In genomic region chr4:102761902-102762301, GRCh38 we compare ENCODE assay signal across 1 cellular context.
TF ChIP-seq lines count a peak whose summit lies in the region.

No MANE protein-coding gene starts in this region.

TF ChIP-seq in GM23338, 12 proteins besides CTCF, POLR2A, EP300 and RAD21 (continued from another document):
- TF ChIP-seq, protein P1, sequence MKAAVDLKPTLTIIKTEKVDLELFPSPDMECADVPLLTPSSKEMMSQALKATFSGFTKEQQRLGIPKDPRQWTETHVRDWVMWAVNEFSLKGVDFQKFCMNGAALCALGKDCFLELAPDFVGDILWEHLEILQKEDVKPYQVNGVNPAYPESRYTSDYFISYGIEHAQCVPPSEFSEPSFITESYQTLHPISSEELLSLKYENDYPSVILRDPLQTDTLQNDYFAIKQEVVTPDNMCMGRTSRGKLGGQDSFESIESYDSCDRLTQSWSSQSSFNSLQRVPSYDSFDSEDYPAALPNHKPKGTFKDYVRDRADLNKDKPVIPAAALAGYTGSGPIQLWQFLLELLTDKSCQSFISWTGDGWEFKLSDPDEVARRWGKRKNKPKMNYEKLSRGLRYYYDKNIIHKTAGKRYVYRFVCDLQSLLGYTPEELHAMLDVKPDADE (IDR thresholded peaks at IDR 0.05): no peak
- TF ChIP-seq ZNF114 (CRISPR knock-in tag; IDR thresholded peaks at IDR 0.05): no peak
- no peak for TF ChIP-seq REST (IDR thresholded peaks at IDR 0.05; ENCODE audit: unreplicated experiment)
- no peak for TF ChIP-seq EZH2 (IDR thresholded peaks at IDR 0.05; ENCODE audit: low read depth, unreplicated experiment)
- TF ChIP-seq NANOG (IDR thresholded peaks at IDR 0.05; ENCODE audit: borderline replicate concordance): no peak
- TF ChIP-seq, protein P2, sequence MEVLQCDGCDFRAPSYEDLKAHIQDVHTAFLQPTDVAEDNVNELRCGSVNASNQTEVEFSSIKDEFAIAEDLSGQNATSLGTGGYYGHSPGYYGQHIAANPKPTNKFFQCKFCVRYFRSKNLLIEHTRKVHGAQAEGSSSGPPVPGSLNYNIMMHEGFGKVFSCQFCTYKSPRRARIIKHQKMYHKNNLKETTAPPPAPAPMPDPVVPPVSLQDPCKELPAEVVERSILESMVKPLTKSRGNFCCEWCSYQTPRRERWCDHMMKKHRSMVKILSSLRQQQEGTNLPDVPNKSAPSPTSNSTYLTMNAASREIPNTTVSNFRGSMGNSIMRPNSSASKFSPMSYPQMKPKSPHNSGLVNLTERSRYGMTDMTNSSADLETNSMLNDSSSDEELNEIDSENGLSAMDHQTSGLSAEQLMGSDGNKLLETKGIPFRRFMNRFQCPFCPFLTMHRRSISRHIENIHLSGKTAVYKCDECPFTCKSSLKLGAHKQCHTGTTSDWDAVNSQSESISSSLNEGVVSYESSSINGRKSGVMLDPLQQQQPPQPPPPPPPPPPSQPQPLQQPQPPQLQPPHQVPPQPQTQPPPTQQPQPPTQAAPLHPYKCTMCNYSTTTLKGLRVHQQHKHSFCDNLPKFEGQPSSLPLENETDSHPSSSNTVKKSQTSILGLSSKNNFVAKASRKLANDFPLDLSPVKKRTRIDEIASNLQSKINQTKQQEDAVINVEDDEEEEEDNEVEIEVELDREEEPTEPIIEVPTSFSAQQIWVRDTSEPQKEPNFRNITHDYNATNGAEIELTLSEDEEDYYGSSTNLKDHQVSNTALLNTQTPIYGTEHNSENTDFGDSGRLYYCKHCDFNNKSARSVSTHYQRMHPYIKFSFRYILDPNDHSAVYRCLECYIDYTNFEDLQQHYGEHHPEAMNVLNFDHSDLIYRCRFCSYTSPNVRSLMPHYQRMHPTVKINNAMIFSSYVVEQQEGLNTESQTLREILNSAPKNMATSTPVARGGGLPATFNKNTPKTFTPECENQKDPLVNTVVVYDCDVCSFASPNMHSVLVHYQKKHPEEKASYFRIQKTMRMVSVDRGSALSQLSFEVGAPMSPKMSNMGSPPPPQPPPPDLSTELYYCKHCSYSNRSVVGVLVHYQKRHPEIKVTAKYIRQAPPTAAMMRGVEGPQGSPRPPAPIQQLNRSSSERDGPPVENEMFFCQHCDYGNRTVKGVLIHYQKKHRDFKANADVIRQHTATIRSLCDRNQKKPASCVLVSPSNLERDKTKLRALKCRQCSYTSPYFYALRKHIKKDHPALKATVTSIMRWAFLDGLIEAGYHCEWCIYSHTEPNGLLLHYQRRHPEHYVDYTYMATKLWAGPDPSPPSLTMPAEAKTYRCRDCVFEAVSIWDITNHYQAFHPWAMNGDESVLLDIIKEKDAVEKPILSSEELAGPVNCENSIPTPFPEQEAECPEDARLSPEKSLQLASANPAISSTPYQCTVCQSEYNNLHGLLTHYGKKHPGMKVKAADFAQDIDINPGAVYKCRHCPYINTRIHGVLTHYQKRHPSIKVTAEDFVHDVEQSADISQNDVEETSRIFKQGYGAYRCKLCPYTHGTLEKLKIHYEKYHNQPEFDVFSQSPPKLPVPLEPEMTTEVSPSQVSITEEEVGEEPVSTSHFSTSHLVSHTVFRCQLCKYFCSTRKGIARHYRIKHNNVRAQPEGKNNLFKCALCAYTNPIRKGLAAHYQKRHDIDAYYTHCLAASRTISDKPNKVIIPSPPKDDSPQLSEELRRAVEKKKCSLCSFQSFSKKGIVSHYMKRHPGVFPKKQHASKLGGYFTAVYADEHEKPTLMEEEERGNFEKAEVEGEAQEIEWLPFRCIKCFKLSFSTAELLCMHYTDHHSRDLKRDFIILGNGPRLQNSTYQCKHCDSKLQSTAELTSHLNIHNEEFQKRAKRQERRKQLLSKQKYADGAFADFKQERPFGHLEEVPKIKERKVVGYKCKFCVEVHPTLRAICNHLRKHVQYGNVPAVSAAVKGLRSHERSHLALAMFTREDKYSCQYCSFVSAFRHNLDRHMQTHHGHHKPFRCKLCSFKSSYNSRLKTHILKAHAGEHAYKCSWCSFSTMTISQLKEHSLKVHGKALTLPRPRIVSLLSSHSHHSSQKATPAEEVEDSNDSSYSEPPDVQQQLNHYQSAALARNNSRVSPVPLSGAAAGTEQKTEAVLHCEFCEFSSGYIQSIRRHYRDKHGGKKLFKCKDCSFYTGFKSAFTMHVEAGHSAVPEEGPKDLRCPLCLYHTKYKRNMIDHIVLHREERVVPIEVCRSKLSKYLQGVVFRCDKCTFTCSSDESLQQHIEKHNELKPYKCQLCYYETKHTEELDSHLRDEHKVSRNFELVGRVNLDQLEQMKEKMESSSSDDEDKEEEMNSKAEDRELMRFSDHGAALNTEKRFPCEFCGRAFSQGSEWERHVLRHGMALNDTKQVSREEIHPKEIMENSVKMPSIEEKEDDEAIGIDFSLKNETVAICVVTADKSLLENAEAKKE (CRISPR knock-in tag; IDR thresholded peaks at IDR 0.05): no peak
- TF ChIP-seq JUNB (IDR thresholded peaks at IDR 0.05; ENCODE audit: unreplicated experiment): no peak
